ENCODE assay signal across 20 cellular contexts in the genomic region with DNA sequence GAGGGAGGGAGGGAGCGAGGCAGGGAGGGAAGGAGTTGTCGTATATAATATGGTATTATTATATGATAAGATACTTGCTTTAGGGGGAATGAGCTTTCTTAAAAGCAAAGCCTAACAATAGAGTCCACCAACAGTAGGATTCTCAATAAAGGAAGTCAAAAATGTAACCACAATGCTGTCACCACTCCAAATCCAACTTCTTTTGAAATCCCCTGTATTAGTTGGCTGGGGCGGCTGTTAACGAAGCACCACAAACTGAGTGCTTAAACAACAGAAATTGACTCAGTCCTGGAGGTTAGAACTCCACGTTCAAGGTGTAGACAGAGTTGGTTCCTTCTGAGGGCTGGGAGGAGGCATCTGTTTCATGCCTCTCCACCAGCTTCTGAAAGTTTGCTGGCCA.
"Had no signal": no experiment of that assay in that cellular context is flagged by ENCODE, and none has a peak within 500 bp of the region (broad histone marks: within the 10 kb centered on the region; RNA-seq: fewer than 3 reads in every experiment).

No MANE protein-coding gene starts in this region.

- H3K4me3 Mint-ChIP-seq: activated naive CD4-positive, alpha-beta T cell treated with anti-CD3 and anti-CD28 coated beads, Interleukin-2, amount 50 U/mL, for 24 hours; activated T-cell treated with anti-CD3 and anti-CD28 coated beads, Interleukin-2, amount 50 U/mL, for 72 hours; effector memory CD8-positive, alpha-beta T cell; naive B cell; neural crest cell had no signal

- H3K9me3 ChIP-seq: adrenal gland, prostate gland, right atrium auricular region, tibial artery had no signal

- H3K27ac ChIP-seq: adrenal gland, prostate gland, right atrium auricular region, tibial artery, WERI-Rb-1 had no signal

- H3K27me3 ChIP-seq: adrenal gland, right atrium auricular region, tibial artery had no signal

- H3K27ac Mint-ChIP-seq: activated naive CD4-positive, alpha-beta T cell treated with anti-CD3 and anti-CD28 coated beads, Interleukin-2, amount 50 U/mL, for 24 hours; activated T-cell treated with anti-CD3 and anti-CD28 coated beads, Interleukin-2, amount 50 U/mL, for 72 hours; effector memory CD8-positive, alpha-beta T cell; naive B cell had no signal

- H3K4me3 ChIP-seq: adrenal gland, prostate gland, right atrium auricular region, skin epidermis, tibial artery had no signal

- H3K4me1 ChIP-seq: adrenal gland, prostate gland, right atrium auricular region had no signal

- H3K36me3 Mint-ChIP-seq: activated naive CD4-positive, alpha-beta T cell treated with anti-CD3 and anti-CD28 coated beads, Interleukin-2, amount 50 U/mL, for 24 hours; naive B cell had no signal

- H3K9me3 Mint-ChIP-seq: activated naive CD4-positive, alpha-beta T cell treated with anti-CD3 and anti-CD28 coated beads, Interleukin-2, amount 50 U/mL, for 24 hours; activated T-cell treated with anti-CD3 and anti-CD28 coated beads, Interleukin-2, amount 50 U/mL, for 72 hours; effector memory CD8-positive, alpha-beta T cell; neural crest cell had no signal

- ATAC-seq: activated T-cell treated with anti-CD3 and anti-CD28 coated beads, Interleukin-2, amount 50 U/mL, for 72 hours; effector memory CD8-positive, alpha-beta T cell; left lobe of liver; stimulated activated naive CD8-positive, alpha-beta T cell treated with anti-CD3 and anti-CD28 coated beads, Interleukin-15, Interleukin-2, amounts not matched to agents 100 U/mL and 50 U/mL, for 24 hours had no signal

- DNase-seq: activated CD4-positive, alpha-beta T cell treated with anti-CD3 and anti-CD28 coated beads for 1 hour; activated effector memory CD4-positive, alpha-beta T cell treated with anti-CD3 and anti-CD28 coated beads, Interleukin-2, amount 50 U/mL, for 16 hours; activated T-cell treated with anti-CD3 and anti-CD28 coated beads, Interleukin-2, amount 50 U/mL, for 72 hours; adrenal gland; dermis blood vessel endothelial cell; effector memory CD8-positive, alpha-beta T cell; foreskin melanocyte; kidney; naive B cell; stimulated activated naive CD8-positive, alpha-beta T cell treated with anti-CD3 and anti-CD28 coated beads, Interleukin-15, Interleukin-2, amounts not matched to agents 100 U/mL and 50 U/mL, for 24 hours; substantia nigra; T-helper 2 cell; tibial artery; WERI-Rb-1 had no signal

- H3K36me3 ChIP-seq: adrenal gland, prostate gland, right atrium auricular region, tibial artery, WERI-Rb-1 had no signal

- H3K4me1 Mint-ChIP-seq: activated naive CD4-positive, alpha-beta T cell treated with anti-CD3 and anti-CD28 coated beads, Interleukin-2, amount 50 U/mL, for 24 hours; naive B cell had no signal
